18 cellular contexts compared by ENCODE assay signal in genomic region chr22:43160497-43161126, GRCh38. TPM values are rescaled to one million over a fixed set of nuclear protein-coding genes. Genes with fewer than 3 reads are reported as not detected.
"Had no signal": no experiment of that assay in that cellular context is flagged by ENCODE, and none has a peak within 500 bp of the region (broad histone marks: within the 10 kb centered on the region; RNA-seq: fewer than 3 reads in every experiment).

No MANE protein-coding gene starts in this region.

- H3K4me3 ChIP-seq: ascending aorta, coronary artery, gastrocnemius medialis, lung, sigmoid colon, thyroid gland had no signal

- H3K36me3 Mint-ChIP-seq: WTC11 had no signal

- H3K4me1 Mint-ChIP-seq: WTC11 had no signal

- H3K4me1 ChIP-seq: ascending aorta had no signal

- H3K27me3 ChIP-seq: ascending aorta, gastrocnemius medialis, sigmoid colon, thyroid gland had no signal

- H3K36me3 ChIP-seq: thyroid gland had no signal

- H3K27me3 Mint-ChIP-seq: activated CD4-positive, alpha-beta T cell treated with anti-CD3 and anti-CD28 coated beads for 36 hours; activated CD8-positive, alpha-beta T cell treated with anti-CD3 and anti-CD28 coated beads for 36 hours; central memory CD8-positive, alpha-beta T cell; naive B cell; stimulated activated memory B cell treated with anti-CD40 and anti-IgM and Interleukin-4, amounts not matched to agents 10 μg/mL and 1 μg/mL and 100 μg/mL, for 72 hours; T-cell had no signal

- H3K27ac Mint-ChIP-seq: activated CD4-positive, alpha-beta T cell treated with anti-CD3 and anti-CD28 coated beads for 36 hours; activated CD8-positive, alpha-beta T cell treated with anti-CD3 and anti-CD28 coated beads for 36 hours; stimulated activated memory B cell treated with anti-CD40 and anti-IgM and Interleukin-4, amounts not matched to agents 10 μg/mL and 1 μg/mL and 100 μg/mL, for 72 hours; WTC11 had no signal

- H3K27ac ChIP-seq: ascending aorta, gastrocnemius medialis, sigmoid colon, thyroid gland had no signal

- ATAC-seq: activated CD4-positive, alpha-beta T cell treated with anti-CD3 and anti-CD28 coated beads for 36 hours; activated CD8-positive, alpha-beta T cell treated with anti-CD3 and anti-CD28 coated beads for 36 hours; gastrocnemius medialis; stimulated activated memory B cell treated with anti-CD40 and anti-IgM and Interleukin-4, amounts not matched to agents 10 μg/mL and 1 μg/mL and 100 μg/mL, for 72 hours; T-cell had no signal

- H3K4me3 Mint-ChIP-seq: activated CD4-positive, alpha-beta T cell treated with anti-CD3 and anti-CD28 coated beads for 36 hours; activated CD8-positive, alpha-beta T cell treated with anti-CD3 and anti-CD28 coated beads for 36 hours; central memory CD8-positive, alpha-beta T cell; naive B cell; stimulated activated memory B cell treated with anti-CD40 and anti-IgM and Interleukin-4, amounts not matched to agents 10 μg/mL and 1 μg/mL and 100 μg/mL, for 72 hours; T-cell; WTC11 had no signal

- H3K9me3 ChIP-seq: ascending aorta, gastrocnemius medialis, sigmoid colon, thyroid gland had no signal

- DNase-seq: activated CD4-positive, alpha-beta T cell treated with anti-CD3 and anti-CD28 coated beads for 36 hours; activated CD8-positive, alpha-beta T cell treated with anti-CD3 and anti-CD28 coated beads for 36 hours; activated effector memory CD4-positive, alpha-beta T cell treated with Interleukin-2 at 50 U/mL for 16 hours; activated naive CD4-positive, alpha-beta T cell treated with anti-CD3 and anti-CD28 coated beads, Interleukin-2, amount 50 U/mL, for 16 hours; activated T-cell treated with anti-CD3 and anti-CD28 coated beads, Interleukin-2, amount 50 U/mL, for 48 hours; gastrocnemius medialis; head of caudate nucleus; naive B cell; sigmoid colon; stimulated activated CD4-positive, alpha-beta T cell treated with anti-CD3 and anti-CD28 coated beads, Interleukin-4, amount 100 ng/mL, for 4 hours; T-cell had no signal

- H3K9me3 Mint-ChIP-seq: activated CD8-positive, alpha-beta T cell treated with anti-CD3 and anti-CD28 coated beads for 36 hours; central memory CD8-positive, alpha-beta T cell; naive B cell; stimulated activated memory B cell treated with anti-CD40 and anti-IgM and Interleukin-4, amounts not matched to agents 10 μg/mL and 1 μg/mL and 100 μg/mL, for 72 hours; T-cell; WTC11 had no signal

RNA-seq across cellular contexts. Expression of gene BIK, which starts 50.1 kb away (rescaled TPM):
- total RNA-seq: ascending aorta, gastrocnemius medialis, sigmoid colon had no signal
